ENCODE assay signal across 8 cellular contexts in the genomic region with DNA sequence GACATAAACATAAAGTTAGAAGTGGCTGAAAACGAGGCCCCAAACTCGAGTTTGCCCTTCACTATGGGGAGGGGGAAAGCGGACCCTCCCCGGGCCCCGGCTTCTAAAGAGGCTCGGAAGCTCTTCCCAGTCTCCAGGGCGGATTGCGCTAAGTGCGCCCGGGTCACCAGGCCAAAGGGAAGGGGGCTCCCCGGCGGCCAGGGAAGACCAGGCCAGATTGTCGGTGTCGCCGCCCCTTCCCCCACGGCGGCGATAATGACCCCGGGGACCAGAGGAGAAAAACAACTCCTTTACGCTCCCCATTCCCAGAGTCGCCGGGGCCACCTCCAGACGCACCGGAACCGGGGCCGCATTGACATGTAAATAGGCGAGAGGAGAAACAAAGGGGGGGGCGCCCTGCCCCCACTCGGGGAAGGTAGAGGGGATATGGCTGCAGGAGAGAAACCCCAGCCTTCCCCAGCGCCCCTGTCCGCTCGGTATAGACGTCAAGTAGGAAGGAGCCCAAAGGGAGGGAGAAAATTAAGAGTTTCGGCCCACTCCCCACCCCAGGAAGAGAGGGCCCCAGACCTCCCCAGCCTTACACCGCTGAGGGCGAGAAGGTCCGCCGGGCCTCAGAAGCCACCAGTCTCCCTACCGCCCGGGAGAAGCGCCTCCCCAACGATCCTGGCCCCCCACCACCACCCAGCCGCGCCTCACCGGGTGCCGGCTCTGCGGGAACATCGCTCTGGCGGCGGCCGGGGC. TPM values are rescaled to one million over a fixed set of nuclear protein-coding genes. Genes with fewer than 3 reads are reported as not detected.
DNase-seq lines count a peak whose midpoint lies in the region; TF ChIP-seq lines count a peak whose summit lies in the region.

No MANE protein-coding gene starts in this region.

- H3K27me3 ChIP-seq in SJSA1 (replicated peaks), result no peaks in the 10 kb centered on the region

- H3K4me1 ChIP-seq in SJSA1 (replicated peaks), result peaks cover 19% of the 10 kb centered on the region

- peaks cover 22% of the 10 kb centered on the region for H3K36me3 ChIP-seq in SJSA1

- no peaks in the 10 kb centered on the region for H3K9me3 ChIP-seq in SJSA1 (replicated peaks)

- H3K27ac ChIP-seq in SJSA1, result peak overlapping the region; percentile 21

- DNase-seq in DMS53 (lab: John Stamatoyannopoulos, UW), result peak; percentile 59
- no peak for DNase-seq in DMS53 treated with DMSO at 0.1 percent for 48 hours (lab: John Stamatoyannopoulos, UW; ENCODE audit: unreplicated experiment)
- DNase-seq in SJSA1 (ENCODE audit: low read depth in 1 of 2, low spot score in 2 of 2), result peak; percentile 47 to 58
- peak; percentile 59 to 62 for DNase-seq in erythroblast (lab: John Stamatoyannopoulos, UW)
- peak; percentile 56 for DNase-seq in myocyte (ENCODE audit: low read depth)
- DNase-seq in cerebellar cortex (ENCODE audit: low spot score), result no peak
- no peak for DNase-seq in NCI-H187 treated with DMSO at 0.1 percent for 48 hours (lab: John Stamatoyannopoulos, UW)
- no peak for DNase-seq in activated CD4-positive, alpha-beta T cell treated with anti-CD3 and anti-CD28 coated beads for 4 hours

- peak overlapping the region; percentile 62 for H3K4me3 ChIP-seq in SJSA1

- no peak for TF ChIP-seq POLR2A in erythroblast (IDR thresholded peaks at IDR 0.05; ENCODE audit: low read length)

RNA-seq across cellular contexts. Expression of gene TLE1, which starts 1.7 kb away (rescaled TPM):
- total RNA-seq in SJSA1 (2014; rRNA removed; shearing (Covaris generic)), result 11.3 and 22.0 TPM in 2 replicates
- 20.6 and 30.1 TPM in 2 replicates for total RNA-seq in myocyte
- 13.6 TPM for polyA plus RNA-seq in myocyte (2012)

Comparison
In these comparisons a context has a peak if more than half of its experiments do, and no peak if none do; other contexts are left out.
1. DNase-seq: peak in DMS53 (single experiment), SJSA1 (2 of 2), erythroblast (2 of 2) and myocyte (single experiment); none in DMS53 treated with DMSO at 0.1 percent for 48 hours (single experiment), cerebellar cortex (single experiment), NCI-H187 treated with DMSO at 0.1 percent for 48 hours (single experiment) and activated CD4-positive, alpha-beta T cell treated with anti-CD3 and anti-CD28 coated beads for 4 hours (0 of 2).